ENCODE assay signal across 8 cellular contexts in the genomic region with DNA sequence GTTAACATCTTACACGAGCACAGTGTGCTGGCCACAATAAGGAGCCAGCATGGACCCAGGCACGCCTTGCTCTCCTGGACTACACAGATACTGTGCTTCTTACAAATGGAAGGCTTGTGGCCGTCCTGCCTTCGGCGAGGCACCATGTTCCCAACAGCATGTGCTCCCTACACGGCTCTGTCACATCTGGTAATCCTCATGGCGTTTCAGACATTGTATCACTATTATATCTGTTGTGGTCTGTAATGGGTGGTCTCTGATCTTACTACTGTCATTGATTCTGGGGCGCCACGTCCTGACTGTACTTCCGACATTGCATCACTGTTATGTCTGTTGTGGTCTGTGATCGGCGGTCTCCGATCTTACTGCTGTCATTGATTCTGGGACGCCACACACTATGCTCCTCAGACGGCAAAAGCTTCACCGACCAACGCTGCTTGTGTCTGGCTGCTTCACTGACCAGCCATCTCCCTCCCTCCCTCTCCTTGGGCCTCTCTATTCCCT.
DNase-seq lines count a peak whose midpoint lies in the region; ATAC-seq and TF ChIP-seq lines count a peak whose summit lies in the region.

No MANE protein-coding gene starts in this region.

- H3K4me1 ChIP-seq in mucosa of stomach (ENCODE audit: control insufficient read depth, insufficient read depth, low read length) (peaks cover 8% of the 10 kb centered on the region), vagina (peaks cover 12% of the 10 kb centered on the region)

- H3K9ac ChIP-seq in mucosa of stomach (ENCODE audit: low read length): peak overlapping the region; percentile 43

- peak; percentile 9 for DNase-seq in stimulated activated CD4-positive, alpha-beta T cell treated with anti-CD3 and anti-CD28 coated beads, Interleukin-2, amount 100 ng/mL, for 4 hours (ENCODE audit: low read depth)
- no peak for DNase-seq in stimulated activated CD4-positive, alpha-beta T cell treated with anti-CD3 and anti-CD28 coated beads, Interleukin-2, amount 100 ng/mL, for 48 hours
- DNase-seq in vagina (ENCODE audit: extremely low spot score in 2 of 2): no peak
- DNase-seq in NCI-H2227 (lab: John Stamatoyannopoulos, UW; ENCODE audit: unreplicated experiment): no peak
- DNase-seq in GM19238 (ENCODE audit: insufficient read length, low spot score): no peak

- H3K9me3 ChIP-seq in mucosa of stomach (ENCODE audit: control insufficient read depth, low read length): no peaks in the 10 kb centered on the region
- no peaks in the 10 kb centered on the region for H3K9me3 ChIP-seq in vagina

- no peaks in the 10 kb centered on the region for H3K27me3 Mint-ChIP-seq in brain

- H3K36me3 Mint-ChIP-seq in brain: peaks cover 20% of the 10 kb centered on the region

- H3K27ac ChIP-seq in vagina: peak overlapping the region; percentile 66

- peaks cover 59% of the 10 kb centered on the region for H3K4me1 Mint-ChIP-seq in brain

- no peak for TF ChIP-seq CTCF in brain (conservative IDR thresholded peaks at IDR 0.05)
- TF ChIP-seq CTCF in vagina (IDR thresholded peaks at IDR 0.05): no peak

- H3K4me3 ChIP-seq in mucosa of stomach (ENCODE audit: low read length) (no peak overlapping the region), vagina (peak overlapping the region; percentile 16 to 37)

- H3K27ac Mint-ChIP-seq in brain: peak overlapping the region; percentile 36 to 82 (median 69)

- no peak for ATAC-seq in HG02798 (IDR thresholded peaks at IDR 0.05; ENCODE audit: poor library complexity, unreplicated experiment)

- H3K27me3 ChIP-seq in mucosa of stomach (ENCODE audit: control insufficient read depth, insufficient read depth, low read length): no peaks in the 10 kb centered on the region
- H3K27me3 ChIP-seq in vagina: no peaks in the 10 kb centered on the region

- H3K4me3 Mint-ChIP-seq in brain: peak overlapping the region in 4 of 5 experiments; percentile 11 to 56 (median 16)

- intact Hi-C loops in vagina (cut with DNase I): no loop called here

- TF ChIP-seq POLR2A in vagina (IDR thresholded peaks at IDR 0.05): no peak

- H3K36me3 ChIP-seq in mucosa of stomach (ENCODE audit: control insufficient read depth, insufficient read depth, low read length): no peaks in the 10 kb centered on the region
- H3K36me3 ChIP-seq in vagina: no peaks in the 10 kb centered on the region

- peaks cover 0 to 8% (median 5%) of the 10 kb centered on the region in 5 experiments for H3K9me3 Mint-ChIP-seq in brain
